Comparison of ENCODE assay signal across 1 cellular context in the genomic region with DNA sequence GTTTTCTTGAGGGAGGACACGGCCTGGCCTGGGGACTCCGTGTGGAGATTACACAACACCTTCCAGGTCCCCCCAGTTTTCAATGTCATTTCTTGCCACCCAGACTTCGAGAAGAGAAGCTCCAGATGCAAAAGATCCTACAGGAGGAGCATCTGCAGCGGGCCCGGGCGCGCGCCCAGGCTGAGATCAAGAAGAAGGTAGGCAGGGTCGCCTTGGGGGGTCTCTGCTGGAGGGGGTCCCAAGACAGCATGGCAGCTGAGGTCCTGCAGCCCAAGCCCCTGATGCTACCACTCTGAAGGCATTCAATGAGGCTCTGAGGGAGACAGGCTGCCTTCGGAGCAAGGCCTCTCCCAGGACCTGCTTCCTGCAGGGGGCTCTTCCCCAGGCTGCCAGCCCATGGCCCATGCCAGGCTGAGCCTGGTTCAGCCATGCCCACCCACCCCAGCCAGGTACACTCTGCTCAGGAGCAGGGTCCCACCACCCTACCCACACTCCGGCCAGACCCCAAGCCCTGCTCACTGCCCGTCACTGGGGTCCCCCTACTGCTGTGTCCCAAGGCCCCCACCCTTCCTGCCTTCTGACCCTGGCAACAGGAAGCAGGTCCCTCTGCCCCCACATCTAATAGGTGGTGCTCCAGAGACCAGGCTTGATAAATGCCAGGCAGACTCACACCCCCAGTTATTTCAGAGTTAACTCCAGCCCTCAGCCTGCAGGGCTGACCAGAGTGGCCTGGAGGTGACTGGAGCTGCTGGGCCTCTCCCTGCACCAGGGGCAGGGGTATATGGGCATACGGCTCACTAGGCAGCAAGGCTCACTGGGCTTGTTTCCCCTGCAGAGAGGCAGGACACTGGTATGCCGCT.
TF ChIP-seq lines count a peak whose summit lies in the region.

No MANE protein-coding gene starts in this region.

TF ChIP-seq in HepG2, 621 proteins besides CTCF, POLR2A, EP300 and RAD21:
- TF ChIP-seq AGO2 (optimal IDR thresholded peaks at IDR 0.05; ENCODE audit: low read depth, low read length) (peak; percentile 39), RNF219 (CRISPR knock-in tag; IDR thresholded peaks at IDR 0.05) (no peak), ZNF629 (CRISPR knock-in tag; conservative IDR thresholded peaks at IDR 0.05) (no peak), NFATC3 (CRISPR knock-in tag; IDR thresholded peaks at IDR 0.05) (no peak), ZNF724P (CRISPR knock-in tag; IDR thresholded peaks at IDR 0.05; ENCODE audit: borderline replicate concordance) (no peak)
